8 cellular contexts compared by ENCODE assay signal in genomic region chr19:47157455-47158321, GRCh38. TPM values are rescaled to one million over a fixed set of nuclear protein-coding genes. Genes with fewer than 3 reads are reported as not detected.
DNase-seq lines count a peak whose midpoint lies in the region; ATAC-seq and TF ChIP-seq lines count a peak whose summit lies in the region.

No MANE protein-coding gene starts in this region.

- H3K4me3 ChIP-seq in CD8-positive, alpha-beta T cell (ENCODE audit: low read depth, low read length): peak overlapping the region; percentile 42
- H3K4me3 ChIP-seq in Karpas-422 (ENCODE audit: low read length): no peak overlapping the region
- no peak overlapping the region for H3K4me3 ChIP-seq in foreskin fibroblast (ENCODE audit: low read depth in 1 of 2, low read length in 2 of 2)

- peak in 4 of 7 experiments; percentile 37 to 66 (median 56) for DNase-seq in CD8-positive, alpha-beta T cell
- DNase-seq in Karpas-422 (peak; percentile 57), foreskin fibroblast (peak; percentile 74 to 90), neural crest cell (ENCODE audit: low read depth, low spot score) (peak; percentile 47), SHP77 treated with DMSO at 0.1 percent for 48 hours (lab: John Stamatoyannopoulos, UW) (no peak)
- DNase-seq in activated T-helper 2 cell treated with anti-CD3 and anti-CD28 coated beads, Interferon-gamma antibody, Interleukin-2, Interleukin-4, amounts not matched to agents 10 μg/mL and 5 μg/mL and 100 μg/mL, durations not matched to agents 14 hours and 24 hours and 36 hours (ENCODE audit: low spot score): no peak

- H3K27me3 ChIP-seq in CD8-positive, alpha-beta T cell (ENCODE audit: insufficient read depth, low read length): no peaks in the 10 kb centered on the region
- no peaks in the 10 kb centered on the region for H3K27me3 ChIP-seq in Karpas-422 (ENCODE audit: low read length)

- peaks cover 73% of the 10 kb centered on the region for H3K4me1 Mint-ChIP-seq in CD8-positive, alpha-beta T cell (ENCODE audit: low read depth)
- peaks cover 42% of the 10 kb centered on the region for H3K4me1 Mint-ChIP-seq in activated T-helper 2 cell treated with anti-CD3 and anti-CD28 coated beads, Interferon-gamma antibody, Interleukin-2, Interleukin-4, amounts not matched to agents 10 μg/mL and 5 μg/mL and 100 μg/mL, durations not matched to agents 14 hours and 24 hours and 36 hours (ENCODE audit: low read depth)
- H3K4me1 Mint-ChIP-seq in neural crest cell: peaks cover 45% of the 10 kb centered on the region

- no peak for TF ChIP-seq CTCF in CD8-positive, alpha-beta T cell (IDR thresholded peaks at IDR 0.05)
- TF ChIP-seq CTCF in foreskin fibroblast (IDR thresholded peaks at IDR 0.05; ENCODE audit: low read depth, low read length): no peak
- TF ChIP-seq CTCF in neural crest cell (conservative IDR thresholded peaks at IDR 0.05): peak; percentile 55

- H3K36me3 Mint-ChIP-seq in CD8-positive, alpha-beta T cell: peaks cover 35% of the 10 kb centered on the region
- H3K36me3 Mint-ChIP-seq in activated T-helper 2 cell treated with anti-CD3 and anti-CD28 coated beads, Interferon-gamma antibody, Interleukin-2, Interleukin-4, amounts not matched to agents 10 μg/mL and 5 μg/mL and 100 μg/mL, durations not matched to agents 14 hours and 24 hours and 36 hours (ENCODE audit: low read depth): peaks cover 79% of the 10 kb centered on the region
- H3K36me3 Mint-ChIP-seq in neural crest cell (ENCODE audit: low read depth): peaks cover 29% of the 10 kb centered on the region

- peaks cover 13% of the 10 kb centered on the region for H3K36me3 ChIP-seq in CD8-positive, alpha-beta T cell (ENCODE audit: insufficient read depth, low read length)
- peaks cover 50% of the 10 kb centered on the region for H3K36me3 ChIP-seq in Karpas-422 (ENCODE audit: insufficient read depth, low read length)

- H4K20me1 ChIP-seq in Karpas-422 (ENCODE audit: insufficient read depth, low read depth, low read length): 0 out of 2 replicates have a peak, but pooled peaks cover 3% of the 10 kb centered on the region

- H3K27me3 Mint-ChIP-seq in CD8-positive, alpha-beta T cell (ENCODE audit: low read depth): no peaks in the 10 kb centered on the region
- no peaks in the 10 kb centered on the region for H3K27me3 Mint-ChIP-seq in activated T-helper 2 cell treated with anti-CD3 and anti-CD28 coated beads, Interferon-gamma antibody, Interleukin-2, Interleukin-4, amounts not matched to agents 10 μg/mL and 5 μg/mL and 100 μg/mL, durations not matched to agents 14 hours and 24 hours and 36 hours (ENCODE audit: low read depth)
- no peaks in the 10 kb centered on the region for H3K27me3 Mint-ChIP-seq in neural crest cell (ENCODE audit: low read depth)

- no peak overlapping the region for H3K9ac ChIP-seq in Karpas-422 (ENCODE audit: low read length)

- no peaks in the 10 kb centered on the region for H3K9me3 ChIP-seq in CD8-positive, alpha-beta T cell (ENCODE audit: low read length)
- H3K9me3 ChIP-seq in Karpas-422 (ENCODE audit: low read length): no peaks in the 10 kb centered on the region

- ATAC-seq in CD8-positive, alpha-beta T cell: peak; percentile 22
- ATAC-seq in HG03565 (IDR thresholded peaks at IDR 0.05; ENCODE audit: unreplicated experiment) (no peak), GM21737 (IDR thresholded peaks at IDR 0.05; ENCODE audit: unreplicated experiment) (no peak)

- peak overlapping the region; percentile 95 for H3K27ac Mint-ChIP-seq in CD8-positive, alpha-beta T cell
- H3K27ac Mint-ChIP-seq in activated T-helper 2 cell treated with anti-CD3 and anti-CD28 coated beads, Interferon-gamma antibody, Interleukin-2, Interleukin-4, amounts not matched to agents 10 μg/mL and 5 μg/mL and 100 μg/mL, durations not matched to agents 14 hours and 24 hours and 36 hours: peak overlapping the region; percentile 90
- peak overlapping the region; percentile 90 for H3K27ac Mint-ChIP-seq in neural crest cell (ENCODE audit: unreplicated experiment)

- intact Hi-C loops in CD8-positive, alpha-beta T cell (cut with DNase I, micrococcal nuclease): loop anchor here (2.0 kb wide), 2 partner anchors 19 to 71 kb away; no protein-coding TSS in a partner anchor
- intact Hi-C loops in activated T-helper 2 cell treated with anti-CD3 and anti-CD28 coated beads, Interferon-gamma antibody, Interleukin-2, Interleukin-4, amounts not matched to agents 10 μg/mL and 5 μg/mL and 100 μg/mL, durations not matched to agents 14 hours and 24 hours and 36 hours (cut with micrococcal nuclease): loop anchor here (1.0 to 5.0 kb wide), 3 partner anchors 25 to 87 kb away; no protein-coding TSS in a partner anchor

- peaks cover 61% of the 10 kb centered on the region for H3K4me1 ChIP-seq in CD8-positive, alpha-beta T cell (ENCODE audit: insufficient read depth, low read length)
- peaks cover 9% of the 10 kb centered on the region for H3K4me1 ChIP-seq in Karpas-422 (ENCODE audit: low read length)

- H3K9me3 Mint-ChIP-seq in CD8-positive, alpha-beta T cell: no peaks in the 10 kb centered on the region
- no peaks in the 10 kb centered on the region for H3K9me3 Mint-ChIP-seq in activated T-helper 2 cell treated with anti-CD3 and anti-CD28 coated beads, Interferon-gamma antibody, Interleukin-2, Interleukin-4, amounts not matched to agents 10 μg/mL and 5 μg/mL and 100 μg/mL, durations not matched to agents 14 hours and 24 hours and 36 hours
- H3K9me3 Mint-ChIP-seq in neural crest cell: no peaks in the 10 kb centered on the region

- no peaks in the 10 kb centered on the region for H3K9me2 ChIP-seq in Karpas-422 (replicated peaks; ENCODE audit: insufficient read depth, low read length)

- no peak overlapping the region for H2AFZ ChIP-seq in Karpas-422 (ENCODE audit: low read length)

- H3K4me2 ChIP-seq in Karpas-422 (ENCODE audit: low read depth, low read length, poor library complexity, severe bottlenecking): no peak overlapping the region

- H3K27ac ChIP-seq in CD8-positive, alpha-beta T cell (ENCODE audit: low read depth, low read length): peak overlapping the region; percentile 41
- no peak overlapping the region for H3K27ac ChIP-seq in Karpas-422 (ENCODE audit: low read length)

- CTCF ChIA-PET in CD8-positive, alpha-beta T cell (lab: Charles Lee): interaction anchor here (0.6 to 27.6 kb wide), 23 partner anchors 8 to 167 kb away, joined by 3 to 505 read pairs (median 5); partner anchors contain the start of gene CCDC9

- POLR2A ChIA-PET in CD8-positive, alpha-beta T cell (lab: Charles Lee): interaction anchor here (0.6 to 3.8 kb wide), 14 partner anchors 8 to 99 kb away, joined by 3 to 36 read pairs (median 12); partner anchors contain the start of gene CCDC9

- peaks cover 50% of the 10 kb centered on the region for H3K79me2 ChIP-seq in Karpas-422 (ENCODE audit: low read length)

- peak overlapping the region; percentile 74 for H3K4me3 Mint-ChIP-seq in CD8-positive, alpha-beta T cell
- H3K4me3 Mint-ChIP-seq in activated T-helper 2 cell treated with anti-CD3 and anti-CD28 coated beads, Interferon-gamma antibody, Interleukin-2, Interleukin-4, amounts not matched to agents 10 μg/mL and 5 μg/mL and 100 μg/mL, durations not matched to agents 14 hours and 24 hours and 36 hours (ENCODE audit: low read depth): peak overlapping the region; percentile 31
- H3K4me3 Mint-ChIP-seq in neural crest cell: peak overlapping the region; percentile 69

RNA-seq across cellular contexts. Expression of gene SAE1, which starts 27.1 kb away (rescaled TPM):
- 10 to 100 TPM; 22.4 TPM for total RNA-seq in CD8-positive, alpha-beta T cell
- total RNA-seq in Karpas-422 (2014; rRNA removed; shearing (Covaris generic); ENCODE audit: low replicate concordance): 47.5 and 83.0 TPM in 2 replicates
- 151 and 154 TPM in 2 replicates for total RNA-seq in activated T-helper 2 cell treated with anti-CD3 and anti-CD28 coated beads, Interferon-gamma antibody, Interleukin-2, Interleukin-4, amounts not matched to agents 10 μg/mL and 5 μg/mL and 100 μg/mL, durations not matched to agents 14 hours and 24 hours and 36 hours
- total RNA-seq in neural crest cell: 272 and 280 TPM in 2 replicates

RNA-seq across cellular contexts. Expression of gene ZC3H4, which starts 44.1 kb away (rescaled TPM):
- total RNA-seq in CD8-positive, alpha-beta T cell: 10 to 100 TPM; 30.0 to 33.0 TPM
- 13.0 and 29.4 TPM in 2 replicates for total RNA-seq in Karpas-422 (2014; rRNA removed; shearing (Covaris generic); ENCODE audit: low replicate concordance)
- 97.1 and 104 TPM in 2 replicates for total RNA-seq in activated T-helper 2 cell treated with anti-CD3 and anti-CD28 coated beads, Interferon-gamma antibody, Interleukin-2, Interleukin-4, amounts not matched to agents 10 μg/mL and 5 μg/mL and 100 μg/mL, durations not matched to agents 14 hours and 24 hours and 36 hours
- 103 and 104 TPM in 2 replicates for total RNA-seq in neural crest cell

Comparison
In these comparisons a context has a peak if more than half of its experiments do, and no peak if none do; other contexts are left out.
1. DNase-seq: peak in CD8-positive, alpha-beta T cell (4 of 7), Karpas-422 (single experiment), foreskin fibroblast (2 of 2) and neural crest cell (single experiment); none in activated T-helper 2 cell treated with anti-CD3 and anti-CD28 coated beads, Interferon-gamma antibody, Interleukin-2, Interleukin-4, amounts not matched to agents 10 μg/mL and 5 μg/mL and 100 μg/mL, durations not matched to agents 14 hours and 24 hours and 36 hours (single experiment) and SHP77 treated with DMSO at 0.1 percent for 48 hours (single experiment).
2. Peak in every context shown above with its lines, with median percentiles within 50 percentile points of each other: H3K27ac Mint-ChIP-seq and H3K4me3 Mint-ChIP-seq.